Comparison of ENCODE assay signal across 8 cellular contexts in the genomic region with DNA sequence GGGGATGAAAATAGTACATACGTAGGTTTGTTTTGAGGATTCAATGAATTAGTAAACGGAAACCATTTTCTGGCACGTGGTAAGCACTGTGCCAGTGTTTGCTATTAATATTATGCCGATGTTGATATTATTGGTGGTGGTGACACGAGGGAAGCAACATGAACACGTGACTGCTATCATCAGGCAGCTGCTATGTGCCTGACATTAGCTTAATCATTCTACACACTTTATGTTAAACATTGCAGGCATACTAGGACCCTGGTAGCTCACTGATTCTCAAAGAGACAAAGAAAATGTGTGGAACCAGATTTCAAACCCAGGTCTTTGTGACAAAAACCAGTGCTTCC. TPM values are rescaled to one million over a fixed set of nuclear protein-coding genes. Genes with fewer than 3 reads are reported as not detected.
A peak's percentile ranks its signal among the peaks of the same experiment; 100 is the strongest.
DNase-seq lines count a peak whose midpoint lies in the region; ATAC-seq, FAIRE-seq and TF ChIP-seq lines count a peak whose summit lies in the region.

No MANE protein-coding gene starts in this region.

- H3K79me2 ChIP-seq in HCT116 (ENCODE audit: insufficient read depth, low read length): peaks cover 74% of the 10 kb centered on the region
- peaks cover 79% of the 10 kb centered on the region for H3K79me2 ChIP-seq in astrocyte (ENCODE audit: insufficient read depth, low read length)

- CTCF ChIA-PET in HCT116 (lab: Charles Lee): interaction anchor here (1.6 to 2.1 kb wide), 3 partner anchors 18 to 181 kb away, joined by 5 to 7 read pairs (median 6); no protein-coding TSS in a partner anchor

- intact Hi-C loops in HCT116 (cut with micrococcal nuclease) (no loop called here), sciatic nerve (cut with DNase I) (no loop called here)

- H3K4me2 ChIP-seq in HCT116 (ENCODE audit: low read length) (peak overlapping the region; percentile 79), astrocyte (ENCODE audit: low read length) (peak overlapping the region; percentile 100), mesenchymal stem cell (ENCODE audit: low read length, poor library complexity, severe bottlenecking) (peak overlapping the region; percentile 65)

- H3K36me3 Mint-ChIP-seq in astrocyte (ENCODE audit: low read depth, unreplicated experiment): peaks cover 10% of the 10 kb centered on the region

- H3K27me3 ChIP-seq in HCT116 (ENCODE audit: insufficient read depth, low read length): no peaks in the 10 kb centered on the region
- H3K27me3 ChIP-seq in astrocyte (ENCODE audit: insufficient read depth, low read length): no peaks in the 10 kb centered on the region
- H3K27me3 ChIP-seq in mesenchymal stem cell (ENCODE audit: control insufficient read depth in 1 of 2, insufficient read depth in 1 of 2, low read length in 2 of 2): no peaks in the 10 kb centered on the region

- no peak overlapping the region for H2BK12ac ChIP-seq in mesenchymal stem cell (ENCODE audit: low read length in 2 of 2)

- ATAC-seq in HCT116 (peak; percentile 18; the same call in 1 of the 2 replicates), HG02885 (IDR thresholded peaks at IDR 0.05; ENCODE audit: poor library complexity, unreplicated experiment) (no peak), sciatic nerve (no peak)

- H3K4me1 ChIP-seq in HCT116 (ENCODE audit: control insufficient read depth in 1 of 2, insufficient read depth in 2 of 2, low read length in 2 of 2) (peaks cover 10 to 15% of the 10 kb centered on the region in 2 experiments), astrocyte (ENCODE audit: insufficient read depth, low read length) (peaks cover 24% of the 10 kb centered on the region), mesenchymal stem cell (ENCODE audit: control insufficient read depth, insufficient read depth, low read depth, low read length) (peaks cover 11% of the 10 kb centered on the region)

- no peaks in the 10 kb centered on the region for H3K9me3 Mint-ChIP-seq in astrocyte (ENCODE audit: unreplicated experiment)

- no peaks in the 10 kb centered on the region for H3K27me3 Mint-ChIP-seq in astrocyte (ENCODE audit: low read depth, unreplicated experiment)

- H3K9me3 ChIP-seq in HCT116 (ENCODE audit: control insufficient read depth in 1 of 2, insufficient read depth in 1 of 2, low read depth in 1 of 2, low read length in 2 of 2): no peaks in the 10 kb centered on the region
- H3K9me3 ChIP-seq in astrocyte (ENCODE audit: insufficient read depth, low read depth, low read length): no peaks in the 10 kb centered on the region
- H3K9me3 ChIP-seq in mesenchymal stem cell (ENCODE audit: control insufficient read depth, low read length): no peaks in the 10 kb centered on the region

- 17% methylated on average over 6 of the region's 6 CpGs for WGBS in mesenchymal stem cell

- H2AK5ac ChIP-seq in mesenchymal stem cell (ENCODE audit: low read length, severe bottlenecking): no peak overlapping the region

- H2BK5ac ChIP-seq in mesenchymal stem cell (ENCODE audit: low read depth, low read length, poor library complexity, severe bottlenecking): no peak overlapping the region

- H3K18ac ChIP-seq in mesenchymal stem cell (ENCODE audit: low read depth in 1 of 2, low read length in 2 of 2): no peak overlapping the region

- H2AFZ ChIP-seq in HCT116 (ENCODE audit: low read depth, low read length, poor library complexity, severe bottlenecking) (no peak overlapping the region), astrocyte (ENCODE audit: low read depth, low read length) (peak overlapping the region; percentile 90), mesenchymal stem cell (ENCODE audit: low read depth, low read length) (no peak overlapping the region)

- no peak overlapping the region for H4K91ac ChIP-seq in mesenchymal stem cell (ENCODE audit: low read length)

- H3K27ac Mint-ChIP-seq in astrocyte (ENCODE audit: unreplicated experiment): peak overlapping the region; percentile 70

- H4K20me1 ChIP-seq in HCT116 (ENCODE audit: insufficient read depth) (no peaks in the 10 kb centered on the region), astrocyte (ENCODE audit: insufficient read depth, low read length) (no peaks in the 10 kb centered on the region)

- no peak overlapping the region for H3K23ac ChIP-seq in mesenchymal stem cell (ENCODE audit: low read length in 2 of 2)

- no peak overlapping the region for H3K14ac ChIP-seq in mesenchymal stem cell (ENCODE audit: low read length in 2 of 2)

- TF ChIP-seq CTCF in 22Rv1 (IDR thresholded peaks at IDR 0.05): no peak
- TF ChIP-seq CTCF in HCT116 (IDR thresholded peaks at IDR 0.05 in 2 of 3, conservative IDR thresholded peaks at IDR 0.05 in 1 of 3; ENCODE audit: borderline replicate concordance in 1 of 3, insufficient read depth in 1 of 3, low read depth in 2 of 3, low read length in 2 of 3): no peak
- TF ChIP-seq CTCF in astrocyte (IDR thresholded peaks at IDR 0.05; ENCODE audit: insufficient read depth, low read depth, low read length): no peak

- H2BK15ac ChIP-seq in mesenchymal stem cell (ENCODE audit: low read depth, poor library complexity, severe bottlenecking): no peak overlapping the region

- H3K36me3 ChIP-seq in HCT116 (ENCODE audit: control insufficient read depth in 1 of 2, insufficient read depth in 2 of 2, low read length in 2 of 2) (peaks cover 15 to 23% of the 10 kb centered on the region in 2 experiments; a peak in 2 of 4 replicates), astrocyte (ENCODE audit: insufficient read depth, low read length) (peaks cover 23% of the 10 kb centered on the region), mesenchymal stem cell (ENCODE audit: control insufficient read depth in 1 of 2, insufficient read depth in 2 of 2, low read depth in 1 of 2, low read length in 2 of 2) (peaks cover 6 to 37% of the 10 kb centered on the region in 2 experiments)

- H3K4me3 Mint-ChIP-seq in astrocyte (ENCODE audit: unreplicated experiment): peak overlapping the region; percentile 97

- H3K9ac ChIP-seq in HCT116 (ENCODE audit: low read length) (peak overlapping the region; percentile 93), astrocyte (ENCODE audit: low read length) (peak overlapping the region; percentile 99), mesenchymal stem cell (ENCODE audit: low read length) (peak overlapping the region; percentile 98)

- H3K27ac ChIP-seq in 22Rv1 (peak overlapping the region; percentile 67), HCT116 (ENCODE audit: low read depth, low read length) (peak overlapping the region; percentile 79; the same call in 1 of the 2 replicates), astrocyte (ENCODE audit: low read depth, low read length) (peak overlapping the region; percentile 96), mesenchymal stem cell (ENCODE audit: low read length, poor library complexity, severe bottlenecking) (no peak overlapping the region)

- no peak overlapping the region for H3K4ac ChIP-seq in mesenchymal stem cell (ENCODE audit: low read depth in 1 of 2, low read length in 2 of 2)

- no peak for TF ChIP-seq POLR2A in HCT116 (IDR thresholded peaks at IDR 0.05; ENCODE audit: borderline replicate concordance, extremely low read depth, insufficient read depth, insufficient read length)

- TSS peak; percentile 51 for BruUV-seq in HCT116 (replicated peaks; lab: Mats Ljungman, UMichigan)

- no peak overlapping the region for H2BK120ac ChIP-seq in mesenchymal stem cell (ENCODE audit: low read depth, low read length)

- POLR2A ChIA-PET in HCT116 (lab: Charles Lee): no interaction called here

- no peak for TF ChIP-seq RAD21 in HCT116 (IDR thresholded peaks at IDR 0.05; ENCODE audit: low read depth)

- RAD21 ChIA-PET in HCT116 (lab: Charles Lee; ENCODE audit: low non-redundant PET in 1 of 2, low total read pairs in 2 of 2, uncharacterized antibody in 2 of 2, unreplicated experiment in 2 of 2): no interaction called here

- H4K8ac ChIP-seq in mesenchymal stem cell (ENCODE audit: low read length): no peak overlapping the region

- peaks cover 43% of the 10 kb centered on the region for H3K4me1 Mint-ChIP-seq in astrocyte (ENCODE audit: low read depth, unreplicated experiment)

- no peak for DNase-seq in HCT116 (ENCODE audit: low read depth, low spot score)
- no peak for DNase-seq in astrocyte (ENCODE audit: low read depth)
- DNase-seq in mesenchymal stem cell: no peak
- DNase-seq in amniotic stem cell (lab: John Stamatoyannopoulos, UW): no peak
- no peak for DNase-seq in sciatic nerve (ENCODE audit: low spot score)
- no peak for DNase-seq in activated CD4-positive, alpha-beta T cell treated with anti-CD3 and anti-CD28 coated beads, Interleukin-2, amount 50 U/mL, for 48 hours

- H3K4me3 ChIP-seq in HCT116 (replicated peaks in 1 of 2; ENCODE audit: low read depth in 1 of 2, low read length in 2 of 2) (peak overlapping the region; percentile 78 to 95), astrocyte (ENCODE audit: insufficient read depth, low read depth, low read length) (peak overlapping the region; percentile 99), mesenchymal stem cell (ENCODE audit: insufficient read depth in 1 of 2, low read depth in 1 of 2, low read length in 2 of 2) (peak overlapping the region in 1 of 2 experiments; percentile 87)

- peaks cover 32% of the 10 kb centered on the region for H3K79me1 ChIP-seq in mesenchymal stem cell (replicated peaks; ENCODE audit: low read length, poor library complexity, severe bottlenecking)

- no peak for FAIRE-seq in astrocyte (lab: Jason Lieb, UNC)

- H3K9me2 ChIP-seq in HCT116 (ENCODE audit: insufficient read depth): no peaks in the 10 kb centered on the region

TF ChIP-seq in HCT116, 20 proteins besides CTCF, POLR2A, EP300 and RAD21:
- TF ChIP-seq, protein P1, sequence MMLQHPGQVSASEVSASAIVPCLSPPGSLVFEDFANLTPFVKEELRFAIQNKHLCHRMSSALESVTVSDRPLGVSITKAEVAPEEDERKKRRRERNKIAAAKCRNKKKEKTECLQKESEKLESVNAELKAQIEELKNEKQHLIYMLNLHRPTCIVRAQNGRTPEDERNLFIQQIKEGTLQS (IDR thresholded peaks at IDR 0.05): no peak
- no peak for TF ChIP-seq SP1 (IDR thresholded peaks at IDR 0.05; ENCODE audit: low read depth)
TF ChIP-seq in HCT116: peak in this region for 0.

RNA-seq across cellular contexts. Expression of a gene that starts 0.7 kb away (rescaled TPM):
- 30.4 TPM for total RNA-seq in HCT116 (2021; ENCODE audit: unreplicated experiment)
- polyA plus RNA-seq in HCT116 (2012): 13.5 and 19.4 TPM in 2 replicates
- total RNA-seq in astrocyte: 33.1 and 34.4 TPM in 2 replicates
- 8.4 TPM for polyA plus RNA-seq in mesenchymal stem cell (2013, experiment 1 of 2)
- polyA plus RNA-seq in mesenchymal stem cell (2013, experiment 2 of 2): 9.2 TPM
- 16.5 TPM for total RNA-seq in sciatic nerve

RNA-seq across cellular contexts. Expression of a gene that starts 0.8 kb away (rescaled TPM):
- total RNA-seq in HCT116 (2021; ENCODE audit: unreplicated experiment) (35.4 TPM), astrocyte (21.9 and 25.2 TPM in 2 replicates), sciatic nerve (42.2 TPM)
- polyA plus RNA-seq in HCT116 (2012): 22.1 and 24.8 TPM in 2 replicates
- 16.9 TPM for polyA plus RNA-seq in mesenchymal stem cell (2013, experiment 1 of 2)
- polyA plus RNA-seq in mesenchymal stem cell (2013, experiment 2 of 2): 17.1 TPM

RNA-seq across cellular contexts. Expression of a gene that starts 27.9 kb away (rescaled TPM):
- total RNA-seq in HCT116 (2021; ENCODE audit: unreplicated experiment) (28.1 TPM), astrocyte (36.1 and 36.9 TPM in 2 replicates), sciatic nerve (28.0 TPM)
- polyA plus RNA-seq in HCT116 (2012): 27.0 and 34.8 TPM in 2 replicates
- polyA plus RNA-seq in mesenchymal stem cell (2013, experiment 1 of 2): 17.0 TPM
- 20.7 TPM for polyA plus RNA-seq in mesenchymal stem cell (2013, experiment 2 of 2)

RNA-seq across cellular contexts. Expression of a gene that starts 55.3 kb away (rescaled TPM):
- total RNA-seq in HCT116 (2021; ENCODE audit: unreplicated experiment): 4.1 TPM
- 2.6 and 3.3 TPM in 2 replicates for polyA plus RNA-seq in HCT116 (2012)
- 11.7 and 13.0 TPM in 2 replicates for total RNA-seq in astrocyte
- 0.32 TPM for polyA plus RNA-seq in mesenchymal stem cell (2013, experiment 1 of 2)
- polyA plus RNA-seq in mesenchymal stem cell (2013, experiment 2 of 2): 0.26 TPM
- 1.2 TPM for total RNA-seq in sciatic nerve
